Comparison of ENCODE assay signal across 14 cellular contexts in the genomic region with DNA sequence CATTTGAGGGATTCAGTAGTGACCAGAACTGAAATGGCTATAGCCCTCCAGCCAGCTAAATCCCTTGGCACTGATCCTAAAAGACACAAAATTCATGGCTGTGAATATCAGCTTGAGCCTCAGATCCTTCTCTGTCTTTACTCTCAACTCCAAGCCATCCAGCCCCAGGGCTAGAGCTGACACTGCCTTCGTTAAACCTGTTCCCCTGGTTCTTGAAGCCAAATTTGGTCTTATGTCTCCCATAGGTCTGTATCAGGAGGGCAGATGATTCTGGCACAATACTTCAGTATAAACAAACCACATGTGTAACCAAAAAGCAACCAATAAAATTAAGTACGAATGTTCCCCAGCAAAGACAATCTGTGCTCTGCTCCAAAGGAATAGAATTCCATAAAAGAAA.
DNase-seq lines count a peak whose midpoint lies in the region; TF ChIP-seq lines count a peak whose summit lies in the region.
"Had no signal": no experiment of that assay in that cellular context is flagged by ENCODE, and none has a peak within 500 bp of the region (broad histone marks: within the 10 kb centered on the region; RNA-seq: fewer than 3 reads in every experiment).

No MANE protein-coding gene starts in this region.

- H3F3A ChIP-seq in smooth muscle cell (ENCODE audit: low read depth): no peaks in the 10 kb centered on the region

- H3K27ac ChIP-seq in VCaP (peak overlapping the region; percentile 72), thyroid gland (no peak overlapping the region), smooth muscle cell (ENCODE audit: low read depth) (no peak overlapping the region)
- H3K27ac ChIP-seq: BLaER1 treated with 17β-estradiol and CSF1 and Interleukin-3, amounts not matched to agents 10 nM and 100 nM had no signal

- H3K36me3 ChIP-seq in thyroid gland (no peaks in the 10 kb centered on the region), smooth muscle cell (ENCODE audit: low read depth) (no peaks in the 10 kb centered on the region)
- H3K36me3 ChIP-seq: BLaER1 treated with 17β-estradiol and CSF1 and Interleukin-3, amounts not matched to agents 10 nM and 100 nM had no signal

- H3K4me2 ChIP-seq in smooth muscle cell: no peak overlapping the region
- H3K4me2 ChIP-seq: BLaER1 treated with 17β-estradiol and CSF1 and Interleukin-3, amounts not matched to agents 10 nM and 100 nM had no signal

- 58 to 63% methylated on average over 2 of the region's 2 CpGs for WGBS in thyroid gland, 2 donors
- 62% methylated on average over 2 of the region's 2 CpGs for WGBS in smooth muscle cell (ENCODE audit: low lambda C conversion rate)

- H3K27me3 ChIP-seq in thyroid gland: no peaks in the 10 kb centered on the region
- H3K27me3 ChIP-seq in smooth muscle cell (ENCODE audit: low read depth): no peaks in the 10 kb centered on the region
- H3K27me3 ChIP-seq: BLaER1 treated with 17β-estradiol and CSF1 and Interleukin-3, amounts not matched to agents 10 nM and 100 nM had no signal

- DNase-seq in NCI-H2196 (lab: John Stamatoyannopoulos, UW; ENCODE audit: unreplicated experiment) (peak; percentile 9), NCI-H2196 treated with DMSO at 0.1 percent for 48 hours (lab: John Stamatoyannopoulos, UW; ENCODE audit: unreplicated experiment) (no peak), ELF-1 (ENCODE audit: low read depth, low spot score) (peak; percentile 80), islet precursor cell (peak; percentile 62), thyroid gland (no peak), smooth muscle cell (lab: John Stamatoyannopoulos, UW; ENCODE audit: unreplicated experiment) (no peak), NOMO-1 treated with DMSO at 0.1 percent for 48 hours (lab: John Stamatoyannopoulos, UW; ENCODE audit: unreplicated experiment) (no peak)
- DNase-seq: ACHN; CD4-positive, CD25-positive, alpha-beta regulatory T cell; HCEC 1CT; HFFc6 had no signal

- H4K20me1 ChIP-seq in smooth muscle cell (ENCODE audit: low read depth): no peaks in the 10 kb centered on the region
- H4K20me1 ChIP-seq: BLaER1 treated with 17β-estradiol and CSF1 and Interleukin-3, amounts not matched to agents 10 nM and 100 nM had no signal

- H3K9me3 ChIP-seq in thyroid gland (no peaks in the 10 kb centered on the region), smooth muscle cell (replicated peaks; ENCODE audit: low read depth) (no peaks in the 10 kb centered on the region)

- intact Hi-C loops in thyroid gland (cut with DNase I): no loop called here

- no peak for TF ChIP-seq CTCF in VCaP (conservative IDR thresholded peaks at IDR 0.05)
- no peak for TF ChIP-seq CTCF in thyroid gland (IDR thresholded peaks at IDR 0.05)
- no peak for TF ChIP-seq CTCF in smooth muscle cell (IDR thresholded peaks at IDR 0.05; ENCODE audit: borderline replicate concordance, insufficient read depth, poor library complexity, severe bottlenecking)

- TF ChIP-seq POLR2A in thyroid gland (IDR thresholded peaks at IDR 0.05): no peak

- H3K4me3 ChIP-seq in thyroid gland (replicated peaks in 1 of 3) (no peak overlapping the region), smooth muscle cell (no peak overlapping the region)
- H3K4me3 ChIP-seq: BLaER1 treated with 17β-estradiol and CSF1 and Interleukin-3, amounts not matched to agents 10 nM and 100 nM; GM12878 had no signal

- H3K9ac ChIP-seq in smooth muscle cell (ENCODE audit: low read depth): no peak overlapping the region
- H3K9ac ChIP-seq: BLaER1 treated with 17β-estradiol and CSF1 and Interleukin-3, amounts not matched to agents 10 nM and 100 nM had no signal

- H3K4me1 ChIP-seq in thyroid gland: no peaks in the 10 kb centered on the region
- H3K4me1 ChIP-seq in smooth muscle cell (ENCODE audit: low read depth): no peaks in the 10 kb centered on the region
- H3K4me1 ChIP-seq: BLaER1 treated with 17β-estradiol and CSF1 and Interleukin-3, amounts not matched to agents 10 nM and 100 nM had no signal

- no peak overlapping the region for H2AFZ ChIP-seq in smooth muscle cell (ENCODE audit: low read depth)

- no peaks in the 10 kb centered on the region for H3K79me2 ChIP-seq in smooth muscle cell (ENCODE audit: low read depth)

Comparison
In these comparisons a context has a peak if more than half of its experiments do, and no peak if none do; other contexts are left out.
1. DNase-seq: peak in NCI-H2196 (single experiment), ELF-1 (single experiment) and islet precursor cell (single experiment); none in NCI-H2196 treated with DMSO at 0.1 percent for 48 hours (single experiment), thyroid gland (0 of 2), smooth muscle cell (single experiment) and NOMO-1 treated with DMSO at 0.1 percent for 48 hours (single experiment).